In the genomic region with DNA sequence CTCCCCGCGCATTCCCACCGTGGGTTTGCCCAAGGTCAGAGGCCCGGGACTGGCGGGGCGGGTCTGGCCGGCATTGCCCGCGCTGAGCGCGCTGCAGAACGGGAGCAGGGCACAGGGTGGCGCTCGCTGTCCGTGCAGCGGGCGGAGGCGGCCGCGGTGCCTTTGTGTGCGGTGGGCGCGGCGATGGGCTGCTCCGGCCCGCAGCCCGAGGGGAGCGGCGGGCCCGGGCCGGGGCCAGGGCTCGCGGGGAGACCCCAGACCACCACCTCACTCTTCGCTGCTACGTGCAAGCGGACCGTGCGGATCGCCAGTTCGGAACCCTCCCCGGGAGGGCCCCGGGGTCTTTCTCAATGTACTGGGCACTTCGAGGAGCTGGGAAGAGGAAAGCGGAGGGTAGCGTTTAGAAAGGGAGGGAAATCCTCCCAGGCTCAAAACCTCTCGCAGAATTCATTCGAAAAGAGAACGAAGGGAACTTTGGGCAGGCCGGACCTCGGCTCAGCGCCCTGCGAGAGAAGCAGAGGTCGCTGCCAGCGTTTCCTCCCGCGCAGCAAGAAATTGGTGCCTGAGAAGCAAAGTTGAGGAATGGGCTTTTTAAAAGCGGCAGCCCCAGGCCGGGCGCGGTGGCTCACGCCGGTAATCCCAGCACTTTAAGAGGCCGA, we compare ENCODE assay signal across 8 cellular contexts. TPM values are rescaled to one million over a fixed set of nuclear protein-coding genes. Genes with fewer than 3 reads are reported as not detected.
DNase-seq lines count a peak whose midpoint lies in the region; ATAC-seq and TF ChIP-seq lines count a peak whose summit lies in the region.

No MANE protein-coding gene starts in this region.

- H3K36me3 ChIP-seq in iPS-15b (ENCODE audit: control insufficient read depth, insufficient read depth, low read length) (no peaks in the 10 kb centered on the region), uterus (no peaks in the 10 kb centered on the region)

- H3K4me1 ChIP-seq in iPS-15b (ENCODE audit: control insufficient read depth, insufficient read depth, low read length) (peaks cover 42% of the 10 kb centered on the region), uterus (peaks cover 0 to 6% of the 10 kb centered on the region in 2 donors)

- ATAC-seq in GM19395 (IDR thresholded peaks at IDR 0.05; ENCODE audit: unreplicated experiment) (peak; percentile 86), HG03521 (IDR thresholded peaks at IDR 0.05; ENCODE audit: unreplicated experiment) (peak; percentile 89)
- ATAC-seq in activated naive CD8-positive, alpha-beta T cell treated with anti-CD3 and anti-CD28 coated beads, Interleukin-2, amount 10 ng/mL, durations not matched to agents 7 days and 5 days (ENCODE audit: low read depth), result peak; percentile 52
- ATAC-seq in stimulated activated memory B cell treated with anti-CD40 and anti-IgM and Interleukin-4, amounts not matched to agents 10 μg/mL and 1 μg/mL and 100 μg/mL, for 72 hours, result no peak

- H3K4me1 Mint-ChIP-seq in CD14-positive monocyte, result peaks cover 20% of the 10 kb centered on the region
- peaks cover 8% of the 10 kb centered on the region for H3K4me1 Mint-ChIP-seq in activated naive CD8-positive, alpha-beta T cell treated with anti-CD3 and anti-CD28 coated beads, Interleukin-2, amount 10 ng/mL, durations not matched to agents 7 days and 5 days
- H3K4me1 Mint-ChIP-seq in stimulated activated memory B cell treated with anti-CD40 and anti-IgM and Interleukin-4, amounts not matched to agents 10 μg/mL and 1 μg/mL and 100 μg/mL, for 72 hours, result peaks cover 11% of the 10 kb centered on the region

- H3K27ac ChIP-seq in uterus, result no peak overlapping the region

- H3K4me3 ChIP-seq in iPS-15b (ENCODE audit: low read depth, low read length) (peak overlapping the region; percentile 65), uterus (no peak overlapping the region)

- H3K27me3 Mint-ChIP-seq in CD14-positive monocyte (ENCODE audit: low read depth in 3 of 3), result peaks cover 83 to 91% (median 91%) of the 10 kb centered on the region in 3 donors
- H3K27me3 Mint-ChIP-seq in activated naive CD8-positive, alpha-beta T cell treated with anti-CD3 and anti-CD28 coated beads, Interleukin-2, amount 10 ng/mL, durations not matched to agents 7 days and 5 days, result peaks cover 78% of the 10 kb centered on the region
- H3K27me3 Mint-ChIP-seq in stimulated activated memory B cell treated with anti-CD40 and anti-IgM and Interleukin-4, amounts not matched to agents 10 μg/mL and 1 μg/mL and 100 μg/mL, for 72 hours, result peaks cover 77% of the 10 kb centered on the region

- H3K36me3 Mint-ChIP-seq in CD14-positive monocyte, result peaks cover 0 to 8% of the 10 kb centered on the region in 2 donors
- peaks cover 7% of the 10 kb centered on the region for H3K36me3 Mint-ChIP-seq in activated naive CD8-positive, alpha-beta T cell treated with anti-CD3 and anti-CD28 coated beads, Interleukin-2, amount 10 ng/mL, durations not matched to agents 7 days and 5 days
- peaks cover 11% of the 10 kb centered on the region for H3K36me3 Mint-ChIP-seq in stimulated activated memory B cell treated with anti-CD40 and anti-IgM and Interleukin-4, amounts not matched to agents 10 μg/mL and 1 μg/mL and 100 μg/mL, for 72 hours

- POLR2A ChIA-PET in activated naive CD8-positive, alpha-beta T cell treated with anti-CD3 and anti-CD28 coated beads, Interleukin-2, amount 10 ng/mL, durations not matched to agents 7 days and 5 days (lab: Charles Lee), result no interaction called here

- H3K27me3 ChIP-seq in iPS-15b (ENCODE audit: control insufficient read depth, insufficient read depth, low read length), result peaks cover 52% of the 10 kb centered on the region
- H3K27me3 ChIP-seq in uterus, result peaks cover 0 to 87% of the 10 kb centered on the region in 2 donors

- intact Hi-C loops in CD14-positive monocyte (cut with micrococcal nuclease), result loop anchor here in 1 of 2 donors (10.0 kb wide), 1 partner anchor 1227 kb away; no protein-coding TSS in a partner anchor
- intact Hi-C loops in uterus (cut with DNase I; ENCODE audit: low total_unique reads), result no loop called here

- peaks cover 0 to 23% (median 19%) of the 10 kb centered on the region in 7 donors for H3K9me3 Mint-ChIP-seq in CD14-positive monocyte
- peaks cover 2% of the 10 kb centered on the region for H3K9me3 Mint-ChIP-seq in activated naive CD8-positive, alpha-beta T cell treated with anti-CD3 and anti-CD28 coated beads, Interleukin-2, amount 10 ng/mL, durations not matched to agents 7 days and 5 days
- H3K9me3 Mint-ChIP-seq in stimulated activated memory B cell treated with anti-CD40 and anti-IgM and Interleukin-4, amounts not matched to agents 10 μg/mL and 1 μg/mL and 100 μg/mL, for 72 hours, result no peaks in the 10 kb centered on the region

- H3K27ac Mint-ChIP-seq in CD14-positive monocyte, result no peak overlapping the region
- H3K27ac Mint-ChIP-seq in activated naive CD8-positive, alpha-beta T cell treated with anti-CD3 and anti-CD28 coated beads, Interleukin-2, amount 10 ng/mL, durations not matched to agents 7 days and 5 days, result no peak overlapping the region
- peak overlapping the region; percentile 1 for H3K27ac Mint-ChIP-seq in stimulated activated memory B cell treated with anti-CD40 and anti-IgM and Interleukin-4, amounts not matched to agents 10 μg/mL and 1 μg/mL and 100 μg/mL, for 72 hours

- H3K4me3 Mint-ChIP-seq in CD14-positive monocyte, result peak overlapping the region; percentile 62 to 94
- peak overlapping the region; percentile 70 for H3K4me3 Mint-ChIP-seq in activated naive CD8-positive, alpha-beta T cell treated with anti-CD3 and anti-CD28 coated beads, Interleukin-2, amount 10 ng/mL, durations not matched to agents 7 days and 5 days
- H3K4me3 Mint-ChIP-seq in stimulated activated memory B cell treated with anti-CD40 and anti-IgM and Interleukin-4, amounts not matched to agents 10 μg/mL and 1 μg/mL and 100 μg/mL, for 72 hours, result no peak overlapping the region

- H3K9ac ChIP-seq in iPS-15b (ENCODE audit: low read depth, low read length), result peak overlapping the region; percentile 71

- peak; percentile 61 for TF ChIP-seq CTCF in CD14-positive monocyte (IDR thresholded peaks at IDR 0.05)
- TF ChIP-seq CTCF in uterus (IDR thresholded peaks at IDR 0.05), result peak in 2 of 4 experiments; percentile 23 to 49

- DNase-seq in CD14-positive monocyte (ENCODE audit: low spot score) (no peak), uterus (no peak), superior temporal gyrus (ENCODE audit: extremely low spot score) (no peak)
- DNase-seq in activated naive CD8-positive, alpha-beta T cell treated with anti-CD3 and anti-CD28 coated beads, Interleukin-2, amount 10 ng/mL, durations not matched to agents 7 days and 5 days, result peak; percentile 49

- no peak for TF ChIP-seq POLR2A in uterus (IDR thresholded peaks at IDR 0.05)

- H3K9me3 ChIP-seq in iPS-15b (ENCODE audit: control insufficient read depth, insufficient read depth, low read length) (no peaks in the 10 kb centered on the region), uterus (no peaks in the 10 kb centered on the region)

RNA-seq across cellular contexts. Expression of a gene that starts 8.5 kb away (rescaled TPM):
- polyA plus RNA-seq in CD14-positive monocyte, result not detected
- not detected for total RNA-seq in activated naive CD8-positive, alpha-beta T cell treated with anti-CD3 and anti-CD28 coated beads, Interleukin-2, amount 10 ng/mL, durations not matched to agents 7 days and 5 days
- total RNA-seq in uterus, result not detected
